Comparison of ENCODE assay signal across 8 cellular contexts in the genomic region with DNA sequence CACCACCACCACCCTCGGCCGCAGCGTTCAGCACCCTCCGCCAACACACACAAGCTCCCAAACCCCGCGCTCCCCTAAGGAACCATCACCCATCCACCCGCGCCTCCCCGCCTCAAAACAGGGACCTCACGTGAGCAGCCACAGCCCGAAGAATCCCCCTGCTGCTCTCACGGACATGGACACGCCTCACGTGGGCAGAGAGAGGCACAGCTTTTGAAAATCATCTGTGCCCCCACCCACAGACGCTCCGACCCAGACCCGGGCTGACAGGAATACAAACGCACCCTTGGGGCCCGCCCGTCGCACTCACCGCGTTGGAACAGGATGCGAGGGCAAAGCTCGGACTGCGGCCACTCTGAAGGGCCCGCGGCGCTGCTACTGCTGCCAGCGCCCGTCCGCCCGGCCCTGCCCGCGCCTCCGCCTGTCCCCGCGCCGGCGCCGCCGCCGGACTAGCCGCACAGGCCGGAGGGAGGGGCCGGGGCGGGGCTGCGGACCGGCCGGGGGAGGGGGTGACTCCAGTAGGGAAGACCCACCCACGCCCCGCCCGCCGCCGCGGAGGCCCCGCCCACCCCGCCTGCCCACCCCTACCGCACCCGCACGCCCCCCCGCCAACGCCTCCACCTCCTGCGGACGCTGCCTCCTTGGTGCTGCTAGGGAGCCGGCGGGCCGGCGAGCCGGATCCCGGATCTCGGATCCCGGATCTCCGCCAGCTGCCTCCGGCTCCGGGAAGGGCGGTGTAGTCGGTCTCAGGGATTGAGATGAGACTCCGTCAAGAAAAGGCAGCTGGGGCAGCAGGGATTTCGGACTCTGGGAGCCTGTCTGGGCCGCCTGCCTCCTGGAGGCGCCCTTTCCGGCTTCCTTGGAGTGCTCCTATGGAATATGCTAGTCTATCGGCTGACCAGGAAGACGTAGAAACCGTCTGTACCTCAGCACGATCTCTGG. TPM values are rescaled to one million over a fixed set of nuclear protein-coding genes. Genes with fewer than 3 reads are reported as not detected.
DNase-seq lines count a peak whose midpoint lies in the region; ATAC-seq and TF ChIP-seq lines count a peak whose summit lies in the region.

Gene TRIM3 (minus strand): TSS at position 461 of the 942 bp plus-strand sequence. CDS start 8,246 bp downstream, outside the sequence.

- peaks cover 21 to 23% of the 10 kb centered on the region in 2 donors for H3K36me3 ChIP-seq in ascending aorta
- peaks cover 18% of the 10 kb centered on the region for H3K36me3 ChIP-seq in rectal smooth muscle tissue (ENCODE audit: control insufficient read depth, insufficient read depth, low read length)
- H3K36me3 ChIP-seq in uterus: no peaks in the 10 kb centered on the region

- peak within 1 kb of the TSS; percentile 85 to 88 for H3K4me3 ChIP-seq in ascending aorta
- peak within 1 kb of the TSS; percentile 93 for H3K4me3 ChIP-seq in right cardiac atrium (ENCODE audit: low read length)
- H3K4me3 ChIP-seq in rectal smooth muscle tissue (ENCODE audit: low read length): peak within 1 kb of the TSS; percentile 98
- H3K4me3 ChIP-seq in uterus: peak within 1 kb of the TSS; percentile 44 to 86

- peak within 1 kb of the TSS; percentile 94 to 96 for H3K27ac ChIP-seq in ascending aorta
- peak within 1 kb of the TSS; percentile 98 for H3K27ac ChIP-seq in right cardiac atrium (ENCODE audit: low read length)
- peak within 1 kb of the TSS; percentile 87 for H3K27ac ChIP-seq in rectal smooth muscle tissue (ENCODE audit: low read depth, low read length)
- H3K27ac ChIP-seq in uterus: peak within 1 kb of the TSS; percentile 95 to 96

- peak; percentile 77 to 87 for TF ChIP-seq POLR2A in uterus (IDR thresholded peaks at IDR 0.05)

- under 1% methylated on average over 87 of the region's 87 CpGs for WGBS in right cardiac atrium

- H3K9me3 ChIP-seq in ascending aorta (no peaks in the 10 kb centered on the region), right cardiac atrium (ENCODE audit: control insufficient read depth, low read length) (no peaks in the 10 kb centered on the region), uterus (no peaks in the 10 kb centered on the region)

- H3K4me1 ChIP-seq in ascending aorta: peaks cover 7 to 24% of the 10 kb centered on the region in 2 donors
- peaks cover 15% of the 10 kb centered on the region for H3K4me1 ChIP-seq in right cardiac atrium (ENCODE audit: control insufficient read depth, insufficient read depth, low read length)
- peaks cover 16% of the 10 kb centered on the region for H3K4me1 ChIP-seq in rectal smooth muscle tissue (ENCODE audit: control insufficient read depth, insufficient read depth, low read length)
- peaks cover 0 to 6% of the 10 kb centered on the region in 2 donors for H3K4me1 ChIP-seq in uterus

- no peaks in the 10 kb centered on the region for H3K27me3 ChIP-seq in ascending aorta
- H3K27me3 ChIP-seq in right cardiac atrium (ENCODE audit: control insufficient read depth, insufficient read depth): no peaks in the 10 kb centered on the region
- no peaks in the 10 kb centered on the region for H3K27me3 ChIP-seq in rectal smooth muscle tissue (ENCODE audit: control insufficient read depth, insufficient read depth, low read length)
- H3K27me3 ChIP-seq in uterus: no peaks in the 10 kb centered on the region

- TF ChIP-seq CTCF in ascending aorta (IDR thresholded peaks at IDR 0.05) (peak in 2 of 3 experiments; percentile 22 to 39), uterus (IDR thresholded peaks at IDR 0.05) (peak in 3 of 4 experiments; percentile 12 to 34 (median 18))

- intact Hi-C loops in T-helper 2 cell treated with Interferon-gamma antibody and Interleukin-4, amounts not matched to agents 100 ng/mL and 5 ng/mL, for 36 hours (cut with micrococcal nuclease): loop anchor here (2.0 kb wide), 1 partner anchor 83 kb away; the partner anchor contains the start of gene SMPD1
- intact Hi-C loops in ascending aorta (cut with DNase I): loop anchor here (1.0 to 5.0 kb wide), 6 partner anchors 35 to 239 kb away; partner anchors contain the start of genes CAVIN3, FHIP1B, MRPL17 and SMPD1
- intact Hi-C loops in right cardiac atrium (cut with DNase I): no loop called here
- intact Hi-C loops in uterus (cut with DNase I; ENCODE audit: low total_unique reads): no loop called here

- DNase-seq in GM03348 (ENCODE audit: low spot score): peak; percentile 100
- DNase-seq in NCI-H1105 (lab: John Stamatoyannopoulos, UW): peak; percentile 89
- DNase-seq in ascending aorta (ENCODE audit: low spot score in 2 of 2): peak; percentile 74 to 96
- peak; percentile 94 to 98 (median 98) for DNase-seq in right cardiac atrium
- DNase-seq in uterus: peak; percentile 93 to 96

- ATAC-seq in HG02571 (IDR thresholded peaks at IDR 0.05; ENCODE audit: unreplicated experiment): peak; percentile 70
- ATAC-seq in right cardiac atrium: peak; percentile 89 to 92

- H3K9ac ChIP-seq in rectal smooth muscle tissue (ENCODE audit: low read length): peak within 1 kb of the TSS; percentile 96

RNA-seq across cellular contexts. Expression of gene TRIM3, which starts in this region (rescaled TPM):
- 7.5 and 10.7 TPM in 2 replicates for total RNA-seq in T-helper 2 cell treated with Interferon-gamma antibody and Interleukin-4, amounts not matched to agents 100 ng/mL and 5 ng/mL, for 36 hours
- total RNA-seq in ascending aorta (33.8 TPM), right cardiac atrium (10 to 100 TPM; 10.9 to 12.5 (median 12.2) TPM), uterus (10 to 100 TPM in 3 of 4 donors, 1 to 10 TPM in 1; 9.5 to 42.4 (median 29.6) TPM)
- 9.4 TPM for polyA plus RNA-seq in right cardiac atrium

Comparison
In these comparisons a context has a peak if more than half of its experiments do, and no peak if none do; other contexts are left out.
1. Peak in every context shown above with its lines: DNase-seq, ATAC-seq, H3K4me3 ChIP-seq and H3K27ac ChIP-seq.
2. intact Hi-C loops: an anchor here in T-helper 2 cell treated with Interferon-gamma antibody and Interleukin-4, amounts not matched to agents 100 ng/mL and 5 ng/mL, for 36 hours (2.0 kb wide) and ascending aorta (1.0 to 5.0 kb wide); none called in right cardiac atrium and uterus.